In genomic region chr7:75743455-75743859, GRCh38 we compare ENCODE assay signal across 2 cellular contexts.
TF ChIP-seq lines count a peak whose summit lies in the region.

No MANE protein-coding gene starts in this region.

TF ChIP-seq in HEK293, 187 proteins besides CTCF, POLR2A, EP300 and RAD21:
- TF ChIP-seq ZNF48 (tag by site-specific recombination; IDR thresholded peaks at IDR 0.05), result no peak
- TF ChIP-seq PRDM10 (tag by site-specific recombination; IDR thresholded peaks at IDR 0.05), result 0 out of 2 replicates have a peak, but pooled peaks have one; percentile 28

TF ChIP-seq in H1, 55 proteins besides CTCF, POLR2A, EP300 and RAD21:
- TF ChIP-seq MAFK (IDR thresholded peaks at IDR 0.05; ENCODE audit: low read depth, low read length) (no peak), CBX5 (IDR thresholded peaks at IDR 0.05; ENCODE audit: low read depth, low read length) (no peak), SAP30 (IDR thresholded peaks at IDR 0.05; ENCODE audit: insufficient read depth, insufficient replicate concordance, low read length) (no peak), CHD7 (IDR thresholded peaks at IDR 0.05; ENCODE audit: insufficient replicate concordance, low read length) (no peak), YY1 (IDR thresholded peaks at IDR 0.05; ENCODE audit: low read depth, low read length) (no peak), RXRA (IDR thresholded peaks at IDR 0.05; ENCODE audit: insufficient read depth, low read depth, low read length) (no peak), SRF (IDR thresholded peaks at IDR 0.05; ENCODE audit: low read depth, low read length) (no peak), CEBPB (IDR thresholded peaks at IDR 0.05; ENCODE audit: low read depth, low read length) (no peak), JUN (IDR thresholded peaks at IDR 0.05; ENCODE audit: low read depth, low read length) (no peak), POLR2AphosphoS5 (IDR thresholded peaks at IDR 0.05; ENCODE audit: low read depth, low read length) (no peak), ZNF274 (IDR thresholded peaks at IDR 0.05; ENCODE audit: borderline replicate concordance, extremely low read depth, low read length) (no peak), FOSL1 (IDR thresholded peaks at IDR 0.05; ENCODE audit: insufficient read depth, low read depth, low read length) (no peak), EGR1 (IDR thresholded peaks at IDR 0.05; ENCODE audit: borderline replicate concordance, low read depth, low read length) (no peak), GABPA (IDR thresholded peaks at IDR 0.05; ENCODE audit: borderline replicate concordance, insufficient read depth, low read length) (no peak), SP4 (IDR thresholded peaks at IDR 0.05; ENCODE audit: low read length) (no peak), GTF2F1 (IDR thresholded peaks at IDR 0.05; ENCODE audit: borderline replicate concordance, low read depth, low read length) (no peak), RNF2 (IDR thresholded peaks at IDR 0.05; ENCODE audit: borderline replicate concordance, low read depth, low read length, missing control alignments, poor library complexity, severe bottlenecking) (no peak), HDAC6 (IDR thresholded peaks at IDR 0.05; ENCODE audit: low read depth, low read length) (no peak), RFX5 (IDR thresholded peaks at IDR 0.05; ENCODE audit: borderline replicate concordance, low read depth, low read length) (no peak), NANOG (IDR thresholded peaks at IDR 0.05; ENCODE audit: insufficient read depth, low read depth, low read length, poor library complexity, severe bottlenecking) (no peak)
TF ChIP-seq in H1: peak in this region for 0.
